9 cellular contexts compared by ENCODE assay signal in the genomic region with DNA sequence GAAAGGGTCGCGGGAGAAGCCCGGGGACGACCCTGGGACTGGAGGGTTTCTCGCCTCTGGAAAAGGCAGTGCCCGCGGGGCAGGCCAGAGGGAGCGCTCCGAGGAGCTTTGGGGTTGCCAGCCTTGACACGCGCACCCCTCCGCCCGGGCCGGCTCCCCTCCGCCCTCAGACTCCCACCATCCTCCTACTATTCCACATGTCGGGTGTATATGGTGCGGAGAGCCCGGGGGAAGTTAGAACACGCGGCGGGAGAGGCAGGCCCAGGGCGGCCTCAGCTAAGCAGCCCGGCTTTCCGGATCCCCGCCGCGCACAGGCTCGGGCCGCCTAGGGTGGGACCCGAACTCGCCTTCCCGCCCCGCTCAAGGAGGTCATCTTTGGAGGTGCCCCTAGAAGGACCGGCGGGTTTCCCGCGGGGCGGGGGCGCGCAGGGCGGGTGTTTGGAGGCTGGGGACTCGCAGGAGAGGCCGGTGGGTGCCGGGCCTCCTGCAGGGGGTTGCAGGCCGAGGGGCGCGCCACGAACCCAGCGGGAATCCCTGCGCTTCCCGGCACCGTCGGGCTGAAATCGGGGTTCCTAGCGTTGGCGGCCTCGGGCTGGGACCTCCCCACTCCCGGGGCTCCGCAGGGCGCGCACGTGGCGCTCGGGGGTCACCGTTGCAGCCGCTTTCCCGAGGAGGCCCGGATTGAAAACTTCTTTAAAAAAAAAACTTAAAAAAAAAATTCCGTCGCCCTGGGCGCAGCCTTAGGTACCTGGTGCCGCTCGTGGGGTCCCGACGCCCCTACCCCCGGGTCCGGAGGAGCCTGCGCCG. TPM values are rescaled to one million over a fixed set of nuclear protein-coding genes. Genes with fewer than 3 reads are reported as not detected.
DNase-seq lines count a peak whose midpoint lies in the region; ATAC-seq and TF ChIP-seq lines count a peak whose summit lies in the region.
"Had no signal": no experiment of that assay in that cellular context is flagged by ENCODE, and none has a peak within 500 bp of the region (broad histone marks: within the 10 kb centered on the region; RNA-seq: fewer than 3 reads in every experiment).

No MANE protein-coding gene starts in this region.

- POLR2A ChIA-PET in T-cell (lab: Charles Lee) = no interaction called here

- no peaks in the 10 kb centered on the region for H3K36me3 ChIP-seq in esophagus muscularis mucosa
- H3K36me3 ChIP-seq in parathyroid adenoma (ENCODE audit: control insufficient read depth, insufficient read depth, low read length) = no peaks in the 10 kb centered on the region
- no peaks in the 10 kb centered on the region for H3K36me3 ChIP-seq in adrenal gland (replicated peaks in 1 of 2)

- WGBS in esophagus muscularis mucosa = 48% methylated on average over 15 of the region's 79 CpGs
- WGBS in adrenal gland, 4 donors = 15 to 29% (median 25%) methylated on average over 34 to 79 of the region's 79 CpGs

- H3K27me3 Mint-ChIP-seq in T-cell = no peaks in the 10 kb centered on the region

- H3K9me3 Mint-ChIP-seq in T-cell = no peaks in the 10 kb centered on the region

- no peak overlapping the region for H3K9ac ChIP-seq in parathyroid adenoma

- DNase-seq in T-cell = peak in 5 of 34 experiments; percentile 17 to 46 (median 34)
- DNase-seq in esophagus muscularis mucosa (ENCODE audit: extremely low spot score) = no peak
- DNase-seq in adrenal gland = no peak
- DNase-seq in hypothalamus (lab: John Stamatoyannopoulos, UW) = no peak

- H3K4me3 Mint-ChIP-seq in T-cell = peak overlapping the region; percentile 79 to 90 (median 88)

- H3K9me3 ChIP-seq in esophagus muscularis mucosa (no peaks in the 10 kb centered on the region), parathyroid adenoma (ENCODE audit: control insufficient read depth, low read length) (no peaks in the 10 kb centered on the region), adrenal gland (replicated peaks in 1 of 3) (no peaks in the 10 kb centered on the region)

- H3K27me3 ChIP-seq in esophagus muscularis mucosa = peaks cover 0 to 5% (median 0%) of the 10 kb centered on the region in 4 donors
- no peaks in the 10 kb centered on the region for H3K27me3 ChIP-seq in parathyroid adenoma (ENCODE audit: control insufficient read depth, insufficient read depth, low read length)
- H3K27me3 ChIP-seq in adrenal gland = no peaks in the 10 kb centered on the region

- no peak for TF ChIP-seq EP300 in esophagus muscularis mucosa (IDR thresholded peaks at IDR 0.05)

- H3K4me3 ChIP-seq in esophagus muscularis mucosa = peak overlapping the region; percentile 83 to 96 (median 88)
- peak overlapping the region; percentile 46 for H3K4me3 ChIP-seq in parathyroid adenoma (ENCODE audit: low read depth, low read length)
- H3K4me3 ChIP-seq in adrenal gland = peak overlapping the region in 2 of 4 donors; percentile 61 to 99

- peak; percentile 3 to 16 (median 6) for ATAC-seq in T-cell (replicated peaks in 1 of 4)
- no peak for ATAC-seq in HG03457 (IDR thresholded peaks at IDR 0.05; ENCODE audit: unreplicated experiment)
- ATAC-seq in GM19324 (IDR thresholded peaks at IDR 0.05; ENCODE audit: low FRiP score, unreplicated experiment) = no peak

- CTCF ChIA-PET in T-cell (lab: Charles Lee) = no interaction called here

- no peaks in the 10 kb centered on the region for H3K79me2 ChIP-seq in parathyroid adenoma

- H3K4me1 ChIP-seq in esophagus muscularis mucosa (peaks cover 58 to 90% (median 83%) of the 10 kb centered on the region in 4 donors), parathyroid adenoma (peaks cover 4% of the 10 kb centered on the region), adrenal gland (replicated peaks in 1 of 2) (peaks cover 6 to 45% of the 10 kb centered on the region in 2 donors)

- H3K4me1 Mint-ChIP-seq in T-cell = peaks cover 50 to 58% (median 54%) of the 10 kb centered on the region in 3 donors

- TF ChIP-seq POLR2A in GM19193 (IDR thresholded peaks at IDR 0.05; ENCODE audit: extremely low read depth, insufficient read depth, insufficient read length) (peak; percentile 23), esophagus muscularis mucosa (IDR thresholded peaks at IDR 0.05; ENCODE audit: low read depth) (no peak), adrenal gland (IDR thresholded peaks at IDR 0.05) (no peak)

- peak overlapping the region; percentile 85 to 91 (median 91) for H3K27ac ChIP-seq in esophagus muscularis mucosa (replicated peaks in 1 of 4)
- no peak overlapping the region for H3K27ac ChIP-seq in parathyroid adenoma
- H3K27ac ChIP-seq in adrenal gland = peak overlapping the region in 2 of 5 donors; percentile 13 to 88

- H3K36me3 Mint-ChIP-seq in T-cell = no peaks in the 10 kb centered on the region

- peak overlapping the region; percentile 91 to 95 for H3K27ac Mint-ChIP-seq in T-cell

- TF ChIP-seq CTCF in esophagus muscularis mucosa (IDR thresholded peaks at IDR 0.05) (no peak), parathyroid adenoma (IDR thresholded peaks at IDR 0.05) (no peak), adrenal gland (IDR thresholded peaks at IDR 0.05) (no peak)

- H2AFZ ChIP-seq in parathyroid adenoma = peak overlapping the region; percentile 33

- intact Hi-C loops in esophagus muscularis mucosa (cut with DNase I) = loop anchor here (5.0 kb wide), 2 partner anchors 58 to 108 kb away; no protein-coding TSS in a partner anchor
- intact Hi-C loops in adrenal gland (cut with DNase I) = no loop called here

- peak overlapping the region; percentile 62 for H3K4me2 ChIP-seq in parathyroid adenoma (ENCODE audit: low read length)

RNA-seq across cellular contexts. Expression of a gene that starts 3.7 kb away (rescaled TPM):
- total RNA-seq in T-cell = 100 to 1,000 TPM in 1 of 5 donors, 10 to 100 TPM in 4; 58.1 to 108 (median 66.0) TPM
- 10 to 100 TPM; 15.0 to 22.0 (median 17.8) TPM for total RNA-seq in esophagus muscularis mucosa
- total RNA-seq in adrenal gland = 10 to 100 TPM in 4 of 8 donors, 1 to 10 TPM in 4; 4.4 to 20.9 (median 11.1) TPM
- 1 to 10 TPM; 1.4 to 7.0 (median 5.5) TPM for polyA plus RNA-seq in adrenal gland
- total RNA-seq: RPMI7951 had no signal

Comparison
In these comparisons a context has a peak if more than half of its experiments do, and no peak if none do; other contexts are left out.
1. ATAC-seq: peak in T-cell (4 of 4); none in HG03457 (single experiment) and GM19324 (single experiment).